In the genomic region with DNA sequence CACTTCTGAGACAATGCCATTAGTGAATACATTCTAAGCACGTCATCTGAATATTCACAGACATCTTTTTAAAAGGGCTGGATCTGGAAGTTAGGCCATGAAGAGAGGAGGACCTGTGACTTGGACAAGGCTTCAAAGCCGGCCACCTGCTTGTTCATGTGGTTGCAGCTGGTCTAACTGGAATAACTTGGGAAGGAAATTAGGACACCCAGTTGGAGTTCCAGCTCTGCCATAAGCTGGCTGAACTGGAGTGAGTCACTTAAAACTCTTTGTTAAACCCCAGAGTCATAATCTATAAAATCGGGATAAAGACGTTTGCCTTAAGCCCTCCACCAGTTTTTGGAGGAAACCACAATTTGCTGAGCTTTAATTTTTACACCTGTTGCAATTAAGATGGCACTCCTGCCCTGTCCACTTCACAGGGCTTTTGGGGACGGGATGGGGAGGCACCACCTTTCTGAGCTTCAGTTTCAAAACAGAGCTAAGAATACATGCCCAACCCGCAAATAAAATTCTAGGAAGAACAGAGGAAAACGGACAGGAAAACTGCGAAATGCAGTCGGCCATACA, we compare ENCODE assay signal across 8 cellular contexts. TPM values are rescaled to one million over a fixed set of nuclear protein-coding genes. Genes with fewer than 3 reads are reported as not detected.
DNase-seq lines count a peak whose midpoint lies in the region; ATAC-seq and TF ChIP-seq lines count a peak whose summit lies in the region.

No MANE protein-coding gene starts in this region.

- H3K27me3 Mint-ChIP-seq in CD8-positive, alpha-beta T cell (ENCODE audit: low read depth) = no peaks in the 10 kb centered on the region
- no peaks in the 10 kb centered on the region for H3K27me3 Mint-ChIP-seq in activated CD8-positive, alpha-beta T cell treated with anti-CD3 and anti-CD28 coated beads for 36 hours
- H3K27me3 Mint-ChIP-seq in stimulated activated naive B cell treated with anti-CD40 and anti-IgM and Interleukin-4, amounts not matched to agents 10 μg/mL and 1 μg/mL and 100 μg/mL, for 72 hours = peaks cover under 1 to 11% of the 10 kb centered on the region in 2 donors

- peaks cover 20% of the 10 kb centered on the region for H3K4me1 ChIP-seq in CD8-positive, alpha-beta T cell (ENCODE audit: insufficient read depth, low read length)
- H3K4me1 ChIP-seq in iPS-18a (ENCODE audit: control insufficient read depth, low read depth, low read length) = peaks cover 7% of the 10 kb centered on the region

- no peaks in the 10 kb centered on the region for H3K27me3 ChIP-seq in CD8-positive, alpha-beta T cell (ENCODE audit: insufficient read depth, low read length)
- H3K27me3 ChIP-seq in iPS-18a (ENCODE audit: control insufficient read depth, insufficient read depth, low read length) = peaks cover 12% of the 10 kb centered on the region

- H3K27ac ChIP-seq in CD8-positive, alpha-beta T cell (ENCODE audit: low read depth, low read length) = no peak overlapping the region
- H3K27ac ChIP-seq in iPS-18a (ENCODE audit: low read length) = no peak overlapping the region

- H3K4me3 Mint-ChIP-seq in CD8-positive, alpha-beta T cell = peak overlapping the region; percentile 97
- peak overlapping the region; percentile 97 for H3K4me3 Mint-ChIP-seq in activated CD8-positive, alpha-beta T cell treated with anti-CD3 and anti-CD28 coated beads for 36 hours
- H3K4me3 Mint-ChIP-seq in stimulated activated naive B cell treated with anti-CD40 and anti-IgM and Interleukin-4, amounts not matched to agents 10 μg/mL and 1 μg/mL and 100 μg/mL, for 72 hours = peak overlapping the region; percentile 93

- no peak for ATAC-seq in CD8-positive, alpha-beta T cell
- ATAC-seq in HG02759 (IDR thresholded peaks at IDR 0.05; ENCODE audit: unreplicated experiment) = peak; percentile 1
- no peak for ATAC-seq in activated CD8-positive, alpha-beta T cell treated with anti-CD3 and anti-CD28 coated beads for 36 hours
- ATAC-seq in stimulated activated naive B cell treated with anti-CD40 and anti-IgM and Interleukin-4, amounts not matched to agents 10 μg/mL and 1 μg/mL and 100 μg/mL, for 72 hours (replicated peaks) = no peak

- POLR2A ChIA-PET in CD8-positive, alpha-beta T cell (lab: Charles Lee) = interaction anchor here (0.8 to 2.7 kb wide), 5 partner anchors 9 to 87 kb away, joined by 3 to 12 read pairs (median 5); partner anchors contain the start of gene NR4A3
- POLR2A ChIA-PET in activated CD8-positive, alpha-beta T cell treated with anti-CD3 and anti-CD28 coated beads for 36 hours (lab: Charles Lee) = interaction anchor here (0.6 to 1.7 kb wide), 4 partner anchors 9 to 83 kb away, joined by 3 to 6 read pairs (median 3); no protein-coding TSS in a partner anchor

- peak overlapping the region; percentile 100 for H3K27ac Mint-ChIP-seq in CD8-positive, alpha-beta T cell
- peak overlapping the region; percentile 81 for H3K27ac Mint-ChIP-seq in activated CD8-positive, alpha-beta T cell treated with anti-CD3 and anti-CD28 coated beads for 36 hours
- peak overlapping the region; percentile 86 for H3K27ac Mint-ChIP-seq in stimulated activated naive B cell treated with anti-CD40 and anti-IgM and Interleukin-4, amounts not matched to agents 10 μg/mL and 1 μg/mL and 100 μg/mL, for 72 hours

- H3K4me3 ChIP-seq in CD8-positive, alpha-beta T cell (ENCODE audit: low read depth, low read length) = peak overlapping the region; percentile 96
- peak overlapping the region; percentile 81 for H3K4me3 ChIP-seq in iPS-18a (ENCODE audit: low read length)

- TF ChIP-seq CTCF in CD8-positive, alpha-beta T cell (IDR thresholded peaks at IDR 0.05) = no peak
- TF ChIP-seq CTCF in activated CD8-positive, alpha-beta T cell treated with anti-CD3 and anti-CD28 coated beads for 36 hours (IDR thresholded peaks at IDR 0.05) = no peak

- peaks cover 33% of the 10 kb centered on the region for H3K4me1 Mint-ChIP-seq in CD8-positive, alpha-beta T cell (ENCODE audit: low read depth)
- H3K4me1 Mint-ChIP-seq in activated CD8-positive, alpha-beta T cell treated with anti-CD3 and anti-CD28 coated beads for 36 hours (ENCODE audit: low read depth) = peaks cover 22% of the 10 kb centered on the region
- peaks cover 17 to 27% of the 10 kb centered on the region in 2 donors for H3K4me1 Mint-ChIP-seq in stimulated activated naive B cell treated with anti-CD40 and anti-IgM and Interleukin-4, amounts not matched to agents 10 μg/mL and 1 μg/mL and 100 μg/mL, for 72 hours

- no peak for DNase-seq in CD8-positive, alpha-beta T cell
- DNase-seq in activated CD8-positive, alpha-beta T cell treated with anti-CD3 and anti-CD28 coated beads for 36 hours = no peak
- DNase-seq in stimulated activated naive B cell treated with anti-CD40 and anti-IgM and Interleukin-4, amounts not matched to agents 10 μg/mL and 1 μg/mL and 100 μg/mL, for 72 hours = no peak
- no peak for DNase-seq in NCI-H1436 treated with DMSO at 0.1 percent for 48 hours (lab: John Stamatoyannopoulos, UW)
- no peak for DNase-seq in NCI-H1436 (lab: John Stamatoyannopoulos, UW)
- no peak for DNase-seq in SKM-1 (lab: John Stamatoyannopoulos, UW; ENCODE audit: unreplicated experiment)

- no peaks in the 10 kb centered on the region for H3K9me3 ChIP-seq in CD8-positive, alpha-beta T cell (ENCODE audit: low read length)
- no peaks in the 10 kb centered on the region for H3K9me3 ChIP-seq in iPS-18a (ENCODE audit: control insufficient read depth, low read depth, low read length)

- peaks cover 10% of the 10 kb centered on the region for H3K36me3 Mint-ChIP-seq in CD8-positive, alpha-beta T cell
- H3K36me3 Mint-ChIP-seq in activated CD8-positive, alpha-beta T cell treated with anti-CD3 and anti-CD28 coated beads for 36 hours (ENCODE audit: low read depth) = peaks cover 2% of the 10 kb centered on the region
- peaks cover 3 to 8% of the 10 kb centered on the region in 2 donors for H3K36me3 Mint-ChIP-seq in stimulated activated naive B cell treated with anti-CD40 and anti-IgM and Interleukin-4, amounts not matched to agents 10 μg/mL and 1 μg/mL and 100 μg/mL, for 72 hours

- intact Hi-C loops in CD8-positive, alpha-beta T cell (cut with DNase I, micrococcal nuclease) = loop anchor here (1.0 to 10.0 kb wide), 9 partner anchors 84 to 1491 kb away; partner anchors contain the start of genes ERP44 (in 2 of the 2), INVS (in 2 of the 2), MRPL50 (in 2 of the 2) and ZNF189 (in 2 of the 2)
- intact Hi-C loops in activated CD8-positive, alpha-beta T cell treated with anti-CD3 and anti-CD28 coated beads for 36 hours (cut with micrococcal nuclease) = loop anchor here (5.0 kb wide), 2 partner anchors 84 to 99 kb away; partner anchors contain the start of gene NR4A3

- no peaks in the 10 kb centered on the region for H3K36me3 ChIP-seq in CD8-positive, alpha-beta T cell (ENCODE audit: insufficient read depth, low read length)
- H3K36me3 ChIP-seq in iPS-18a (ENCODE audit: control insufficient read depth, low read depth, low read length) = no peaks in the 10 kb centered on the region

- H3K9me3 Mint-ChIP-seq in CD8-positive, alpha-beta T cell = no peaks in the 10 kb centered on the region
- no peaks in the 10 kb centered on the region for H3K9me3 Mint-ChIP-seq in activated CD8-positive, alpha-beta T cell treated with anti-CD3 and anti-CD28 coated beads for 36 hours
- peaks cover 5 to 10% of the 10 kb centered on the region in 2 donors for H3K9me3 Mint-ChIP-seq in stimulated activated naive B cell treated with anti-CD40 and anti-IgM and Interleukin-4, amounts not matched to agents 10 μg/mL and 1 μg/mL and 100 μg/mL, for 72 hours

- CTCF ChIA-PET in CD8-positive, alpha-beta T cell (lab: Charles Lee) = interaction anchor here (0.7 to 2.2 kb wide), 4 partner anchors 8 to 84 kb away, joined by 3 to 9 read pairs (median 4); partner anchors contain the start of gene NR4A3
- CTCF ChIA-PET in activated CD8-positive, alpha-beta T cell treated with anti-CD3 and anti-CD28 coated beads for 36 hours (lab: Charles Lee) = interaction anchor here (0.7 to 2.3 kb wide), 6 partner anchors 10 to 81 kb away, joined by 3 to 10 read pairs (median 4); no protein-coding TSS in a partner anchor

- no peak overlapping the region for H3K9ac ChIP-seq in iPS-18a (ENCODE audit: low read length)

RNA-seq across cellular contexts. Expression of gene STX17, which starts 0.5 kb away (rescaled TPM):
- total RNA-seq in CD8-positive, alpha-beta T cell = 10 to 100 TPM; 21.0 to 23.1 TPM
- 10 to 100 TPM; 33.3 to 41.9 TPM for total RNA-seq in activated CD8-positive, alpha-beta T cell treated with anti-CD3 and anti-CD28 coated beads for 36 hours
